ENCODE assay signal across 15 cellular contexts in the genomic region with DNA sequence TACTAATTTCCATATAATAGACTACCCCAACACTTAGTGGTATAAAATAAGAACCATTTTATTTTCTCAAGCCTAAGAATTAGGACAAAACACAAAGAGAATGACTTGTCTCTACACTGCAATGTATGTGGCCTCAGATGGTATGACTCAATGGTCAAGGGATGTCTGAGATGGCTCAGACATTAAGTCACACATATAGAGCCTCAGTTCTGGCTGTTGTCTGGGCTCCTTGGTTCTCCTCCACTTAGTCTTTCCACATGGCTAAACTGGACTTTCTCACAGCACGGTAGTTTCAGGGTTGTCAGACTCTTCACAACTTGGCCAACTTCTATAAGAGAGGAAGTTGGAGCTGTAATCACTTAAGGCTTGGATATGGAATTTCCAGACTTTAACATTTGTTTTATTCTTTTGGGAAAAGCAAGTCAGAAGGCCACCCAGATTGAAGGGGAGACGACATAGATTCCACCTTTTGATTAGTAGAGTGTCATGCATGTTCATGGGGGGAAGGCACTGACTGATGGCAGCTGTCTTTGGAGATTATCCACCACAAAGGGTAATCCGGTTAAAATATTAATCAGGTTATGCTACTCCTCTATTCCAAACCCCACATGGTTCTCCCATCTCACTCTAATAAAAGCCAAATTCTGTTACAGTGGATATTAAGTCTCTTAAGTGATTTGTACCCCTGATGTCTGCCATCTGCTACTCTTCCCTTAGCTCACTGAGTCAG. TPM values are rescaled to one million over a fixed set of nuclear protein-coding genes. Genes with fewer than 3 reads are reported as not detected.
DNase-seq lines count a peak whose midpoint lies in the region; ATAC-seq, FAIRE-seq and TF ChIP-seq lines count a peak whose summit lies in the region.
"Had no signal": no experiment of that assay in that cellular context is flagged by ENCODE, and none has a peak within 500 bp of the region (broad histone marks: within the 10 kb centered on the region; RNA-seq: fewer than 3 reads in every experiment).

No MANE protein-coding gene starts in this region.

- no peak for TF ChIP-seq CTCF in A549 (IDR thresholded peaks at IDR 0.05)
- TF ChIP-seq CTCF in fibroblast of villous mesenchyme (IDR thresholded peaks at IDR 0.05; ENCODE audit: insufficient read depth, low read depth, low read length): no peak

- no peaks in the 10 kb centered on the region for H3K9me3 Mint-ChIP-seq in activated T-helper 17 cell treated with anti-CD3 and anti-CD28 coated beads, Interleukin-2, amount 50 U/mL, for 72 hours
- H3K9me3 Mint-ChIP-seq: type B pancreatic cell had no signal

- no peaks in the 10 kb centered on the region; the same call in 1 of the 2 replicates for H3K36me3 ChIP-seq in SJSA1
- H3K36me3 ChIP-seq: ovary had no signal

- peak overlapping the region; percentile 49 for H3K4me2 ChIP-seq in A549

- no peak overlapping the region for H3K4me3 ChIP-seq in A549
- H3K4me3 ChIP-seq in SJSA1: no peak overlapping the region
- H3K4me3 ChIP-seq in fibroblast of villous mesenchyme (ENCODE audit: low read depth, low read length): no peak overlapping the region
- H3K4me3 ChIP-seq: ovary had no signal

- no peaks in the 10 kb centered on the region for H3K9me3 ChIP-seq in A549
- H3K9me3 ChIP-seq in SJSA1 (replicated peaks): no peaks in the 10 kb centered on the region
- H3K9me3 ChIP-seq: ovary had no signal

- TF ChIP-seq RAD21 in A549 (conservative IDR thresholded peaks at IDR 0.05 in 1 of 2, IDR thresholded peaks at IDR 0.05 in 1 of 2): no peak

- no peak for TF ChIP-seq POLR2A in A549 (IDR thresholded peaks at IDR 0.05; ENCODE audit: low read length)
- TF ChIP-seq POLR2A in H54 (IDR thresholded peaks at IDR 0.05; ENCODE audit: low read depth, low read length): no peak

- H3K27ac ChIP-seq in A549 (peak overlapping the region; percentile 61 to 85), SJSA1 (peak overlapping the region; percentile 86)
- H3K27ac ChIP-seq: ovary had no signal

- H3K27ac Mint-ChIP-seq in activated T-helper 17 cell treated with anti-CD3 and anti-CD28 coated beads, Interleukin-2, amount 50 U/mL, for 72 hours: no peak overlapping the region
- H3K27ac Mint-ChIP-seq: type B pancreatic cell had no signal

- ATAC-seq in A549: peak in 1 of 2 experiments; percentile 59; a peak in 3 of 6 replicates
- ATAC-seq in activated T-helper 17 cell treated with anti-CD3 and anti-CD28 coated beads, Interleukin-2, amount 50 U/mL, for 72 hours (replicated peaks): no peak

- peaks cover 11% of the 10 kb centered on the region for H3K4me1 Mint-ChIP-seq in activated T-helper 17 cell treated with anti-CD3 and anti-CD28 coated beads, Interleukin-2, amount 50 U/mL, for 72 hours

- H3K4me3 Mint-ChIP-seq in activated T-helper 17 cell treated with anti-CD3 and anti-CD28 coated beads, Interleukin-2, amount 50 U/mL, for 72 hours: no peak overlapping the region
- H3K4me3 Mint-ChIP-seq: type B pancreatic cell had no signal

- no peaks in the 10 kb centered on the region for H3K36me3 Mint-ChIP-seq in activated T-helper 17 cell treated with anti-CD3 and anti-CD28 coated beads, Interleukin-2, amount 50 U/mL, for 72 hours (ENCODE audit: low read depth)
- H3K36me3 Mint-ChIP-seq: type B pancreatic cell had no signal

- CTCF ChIA-PET in A549 (lab: Yijun Ruan, JAX): no interaction called here

- peaks cover 74% of the 10 kb centered on the region for H3K4me1 ChIP-seq in A549
- H3K4me1 ChIP-seq in SJSA1 (replicated peaks): peaks cover 57% of the 10 kb centered on the region

- DNase-seq in A549 (ENCODE audit: low read depth in 1 of 2, low spot score in 1 of 2): peak in 1 of 2 experiments; percentile 35
- DNase-seq in H54 (ENCODE audit: insufficient read length, low spot score): peak; percentile 3
- peak; percentile 67 to 77 for DNase-seq in SJSA1 (ENCODE audit: low read depth in 1 of 2, low spot score in 2 of 2)
- DNase-seq in fibroblast of villous mesenchyme (ENCODE audit: low read depth): peak; percentile 53
- DNase-seq in superior temporal gyrus (ENCODE audit: extremely low spot score): no peak
- no peak for DNase-seq in HuH-7.5 (ENCODE audit: low spot score)
- DNase-seq in stimulated activated CD4-positive, alpha-beta T cell treated with anti-CD3 and anti-CD28 coated beads, Interleukin-2, amount 100 ng/mL, for 48 hours: no peak
- DNase-seq: amygdala, left cardiac atrium, NCI-H146, ovary had no signal

- H3K27me3 ChIP-seq in SJSA1 (replicated peaks): no peaks in the 10 kb centered on the region
- H3K27me3 ChIP-seq: ovary had no signal

- POLR2A ChIA-PET in A549 (lab: Yijun Ruan, JAX): no interaction called here

- TF ChIP-seq EP300 in A549 (IDR thresholded peaks at IDR 0.05): no peak

- FAIRE-seq in A549 (lab: Jason Lieb, UNC) (no peak), H54 (lab: Jason Lieb, UNC) (peak; percentile 38)
- FAIRE-seq: A204.1, H1 had no signal

- 81% methylated on average over 3 of the region's 3 CpGs for WGBS in A549 (ENCODE audit: missing lambda C conversion rate)

- no peaks in the 10 kb centered on the region for H3K27me3 Mint-ChIP-seq in activated T-helper 17 cell treated with anti-CD3 and anti-CD28 coated beads, Interleukin-2, amount 50 U/mL, for 72 hours

TF ChIP-seq in A549, 52 proteins besides CTCF, POLR2A, EP300 and RAD21:
- TF ChIP-seq FOSL2 (IDR thresholded peaks at IDR 0.05) (no peak), FOSL2 (CRISPR knock-in tag; IDR thresholded peaks at IDR 0.05) (peak; percentile 15; the same call in 1 of the 2 replicates), SMC3 (IDR thresholded peaks at IDR 0.05) (no peak)

RNA-seq across cellular contexts. Expression of a gene that starts 9.4 kb away (rescaled TPM):
- polyA plus RNA-seq in A549 (2011; rRNA removed): 24.0 and 32.3 TPM in 2 replicates
- polyA plus RNA-seq in A549 (2012; cell fraction: cytosol; rRNA removed): 7.5 and 8.4 TPM in 2 replicates
- 14.6 and 15.2 TPM in 2 replicates for polyA plus RNA-seq in A549 (2012; cell fraction: nucleus; rRNA removed)
- polyA plus RNA-seq in A549 (2017; fragmentation: RNase III; extraction: RNeasy Plus Mini Kit Qiagen cat#74134 plus additional on column Dnase treatment): 12.7 to 16.2 TPM (median 14.1 TPM) in 3 replicates
- polyA minus RNA-seq in A549 (2011; rRNA and poly(A)+ RNA removed): 16.2 and 17.4 TPM in 2 replicates
- 6.4 and 8.9 TPM in 2 replicates for total RNA-seq in SJSA1 (2014; rRNA removed; shearing (Covaris generic))
- total RNA-seq in fibroblast of villous mesenchyme: 9.5 and 11.6 TPM in 2 replicates
- total RNA-seq in activated T-helper 17 cell treated with anti-CD3 and anti-CD28 coated beads, Interleukin-2, amount 50 U/mL, for 72 hours: 1 to 10 TPM; 2.7 to 3.4 TPM

Comparison
In these comparisons a context has a peak if more than half of its experiments do, and no peak if none do; other contexts are left out.
1. DNase-seq: peak in H54 (single experiment), SJSA1 (2 of 2) and fibroblast of villous mesenchyme (single experiment); none in superior temporal gyrus (single experiment), HuH-7.5 (single experiment) and stimulated activated CD4-positive, alpha-beta T cell treated with anti-CD3 and anti-CD28 coated beads, Interleukin-2, amount 100 ng/mL, for 48 hours (0 of 2).